ENCODE assay signal across 10 cellular contexts in genomic region chr11:3052109-3052479, GRCh38. TPM values are rescaled to one million over a fixed set of nuclear protein-coding genes. Genes with fewer than 3 reads are reported as not detected.
DNase-seq lines count a peak whose midpoint lies in the region; ATAC-seq, FAIRE-seq and TF ChIP-seq lines count a peak whose summit lies in the region.
"Had no signal": no experiment of that assay in that cellular context is flagged by ENCODE, and none has a peak within 500 bp of the region (broad histone marks: within the 10 kb centered on the region; RNA-seq: fewer than 3 reads in every experiment).

No MANE protein-coding gene starts in this region.

- no peak overlapping the region for H3K9ac ChIP-seq in HepG2 (ENCODE audit: insufficient read depth, low read depth, low read length)

- ATAC-seq in HepG2, result no peak
- ATAC-seq in right lobe of liver, result no peak
- no peak for ATAC-seq in GM18870 (IDR thresholded peaks at IDR 0.05; ENCODE audit: unreplicated experiment)

- peaks cover 45% of the 10 kb centered on the region for H4K20me1 ChIP-seq in HepG2 (ENCODE audit: insufficient read depth, low read length)

- no peak for TF ChIP-seq EP300 in HepG2 (IDR thresholded peaks at IDR 0.05; ENCODE audit: low read depth in 2 of 2, low read length in 2 of 2)
- no peak for TF ChIP-seq EP300 in HepG2 (CRISPR knock-in tag; IDR thresholded peaks at IDR 0.05; ENCODE audit: borderline replicate concordance)

- in situ Hi-C loops in HepG2 (cut with HindIII; ENCODE audit: extremely low pct_ligation_motif_present, low pct_unique_long_range_greater_than_20kb), result no loop called here

- peaks cover 6% of the 10 kb centered on the region for H3K36me3 Mint-ChIP-seq in chondrocyte (ENCODE audit: low read depth)

- H3K9me3 ChIP-seq in HepG2 (ENCODE audit: low read length), result no peaks in the 10 kb centered on the region
- no peaks in the 10 kb centered on the region for H3K9me3 ChIP-seq in right lobe of liver

- H3K4me3 ChIP-seq in HepG2 (replicated peaks in 1 of 3; ENCODE audit: insufficient read depth in 1 of 3, low read depth in 2 of 3, low read length in 3 of 3) (no peak overlapping the region), right lobe of liver (no peak overlapping the region)

- H3K36me3 ChIP-seq in HepG2 (replicated peaks in 1 of 2; ENCODE audit: control insufficient read depth in 1 of 2, insufficient read depth in 2 of 2, low read length in 2 of 2) (peaks cover 5 to 32% of the 10 kb centered on the region in 2 experiments; a peak in 4 of 5 replicates), right lobe of liver (no peaks in the 10 kb centered on the region)

- H3K79me2 ChIP-seq in HepG2 (ENCODE audit: insufficient read depth, low read length), result peaks cover 77% of the 10 kb centered on the region

- H3K27me3 ChIP-seq in HepG2 (ENCODE audit: control insufficient read depth in 1 of 2, insufficient read depth in 2 of 2, low read length in 2 of 2) (no peaks in the 10 kb centered on the region; a peak in 1 of 5 replicates), right lobe of liver (no peaks in the 10 kb centered on the region)

- H3K4me2 ChIP-seq in HepG2 (ENCODE audit: low read depth, low read length), result no peak overlapping the region

- DNase-seq in HepG2 (ENCODE audit: low spot score) (no peak), right lobe of liver (no peak), NCI-H146 (lab: John Stamatoyannopoulos, UW) (peak; percentile 85), chondrocyte (ENCODE audit: low spot score) (no peak), mesenteric fat pad (ENCODE audit: low spot score) (no peak), CD1c-positive myeloid dendritic cell (ENCODE audit: extremely low spot score) (no peak)
- DNase-seq: NCI-H1694 treated with DMSO at 0.1 percent for 48 hours had no signal

- H3K27ac Mint-ChIP-seq in chondrocyte (ENCODE audit: unreplicated experiment), result peak overlapping the region; percentile 100

- H3K4me1 ChIP-seq in HepG2 (ENCODE audit: insufficient read depth, low read length), result peaks cover 18% of the 10 kb centered on the region
- H3K4me1 ChIP-seq in right lobe of liver, result peaks cover 0 to 10% (median 5%) of the 10 kb centered on the region in 4 donors

- no peak overlapping the region for H2AFZ ChIP-seq in HepG2 (ENCODE audit: low read length)

- no peaks in the 10 kb centered on the region for H3K9me3 Mint-ChIP-seq in chondrocyte (ENCODE audit: low read depth)

- peaks cover 74% of the 10 kb centered on the region for H3K4me1 Mint-ChIP-seq in chondrocyte (ENCODE audit: low read depth)

- WGBS in HepG2 (ENCODE audit: low lambda C conversion rate), result 89% methylated on average over 14 of the region's 14 CpGs
- 70% methylated on average over 2 of the region's 14 CpGs for WGBS in right lobe of liver (ENCODE audit: insufficient coverage, low coverage, low lambda C conversion rate, missing lambda C conversion rate)

- CTCF ChIA-PET in HepG2 (lab: Yijun Ruan, JAX; ENCODE audit: low intra/inter-chr PET ratio, low total read pairs), result no interaction called here

- POLR2A ChIA-PET in HepG2 (lab: Yijun Ruan, JAX), result no interaction called here

- H3K27ac ChIP-seq in HepG2 (ENCODE audit: extremely low read length, insufficient read depth, low read length) (no peak overlapping the region), right lobe of liver (no peak overlapping the region), temporal lobe (ENCODE audit: low read depth, low read length) (peak overlapping the region; percentile 22)
- H3K27ac ChIP-seq: C4-2B had no signal

- intact Hi-C loops in HepG2 (cut with micrococcal nuclease; ENCODE audit: unreplicated experiment), result no loop called here
- intact Hi-C loops in right lobe of liver (cut with DNase I), result no loop called here

- H3K27me3 Mint-ChIP-seq in chondrocyte (ENCODE audit: low read depth), result no peaks in the 10 kb centered on the region

- no peak overlapping the region for H3K4me3 Mint-ChIP-seq in chondrocyte (ENCODE audit: unreplicated experiment)

- no peak for FAIRE-seq in HepG2 (lab: Jason Lieb, UNC)

- TF ChIP-seq POLR2A in HepG2 (IDR thresholded peaks at IDR 0.05; ENCODE audit: insufficient read depth in 1 of 2, low read depth in 2 of 2, low read length in 2 of 2) (no peak), right lobe of liver (IDR thresholded peaks at IDR 0.05) (no peak)

- BruUV-seq in HepG2 (replicated peaks; lab: Mats Ljungman, UMichigan), result no TSS peak

- TF ChIP-seq CTCF in HepG2 (CRISPR knock-in tag; IDR thresholded peaks at IDR 0.05), result no peak
- no peak for TF ChIP-seq CTCF in right lobe of liver (IDR thresholded peaks at IDR 0.05)
- TF ChIP-seq CTCF in chondrocyte (IDR thresholded peaks at IDR 0.05), result no peak

- no peak for TF ChIP-seq RAD21 in HepG2 (CRISPR knock-in tag; IDR thresholded peaks at IDR 0.05)

TF ChIP-seq in HepG2, 621 proteins besides CTCF, POLR2A, EP300 and RAD21:
- TF ChIP-seq LCORL (IDR thresholded peaks at IDR 0.05) (0 out of 2 replicates have a peak, but pooled peaks have one; percentile 18), LCORL (CRISPR knock-in tag; IDR thresholded peaks at IDR 0.05) (no peak), ZNF510 (CRISPR knock-in tag; IDR thresholded peaks at IDR 0.05; ENCODE audit: low read depth) (no peak)

RNA-seq across cellular contexts. Expression of gene CARS1, which starts 5.1 kb away (rescaled TPM):
- total RNA-seq in HepG2 (2016; rRNA removed; fragmentation: Illumina TruSeq; extraction: Trizol) (32.1 and 33.8 TPM in 2 replicates), right lobe of liver (10 to 100 TPM; 17.3 to 44.7 (median 22.7) TPM), chondrocyte (49.3 to 106 TPM (median 101 TPM) in 3 replicates), temporal lobe (34.9 TPM), mesenteric fat pad (69.4 TPM)
- 6.6 and 6.8 TPM in 2 replicates for total RNA-seq in HepG2 (2016; cell fraction: cytosol; rRNA removed; fragmentation: Illumina TruSeq; extraction: Trizol; ENCODE audit: low read depth)
- 31.0 and 33.3 TPM in 2 replicates for total RNA-seq in HepG2 (2016; cell fraction: insoluble cytoplasmic fraction; rRNA removed; fragmentation: Illumina TruSeq; extraction: Trizol)
- 11.2 and 30.8 TPM in 2 replicates for total RNA-seq in HepG2 (2016; cell fraction: membrane; rRNA removed; fragmentation: Illumina TruSeq; extraction: Trizol)
- 32.2 and 55.6 TPM in 2 replicates for total RNA-seq in HepG2 (2016; cell fraction: nucleus; rRNA removed; fragmentation: Illumina TruSeq; extraction: Trizol)
- 47.0 and 51.1 TPM in 2 replicates for polyA plus RNA-seq in HepG2 (2011; rRNA removed)
- polyA plus RNA-seq in HepG2 (2011; cell fraction: cytosol; rRNA removed), result 24.8 and 30.7 TPM in 2 replicates
- polyA plus RNA-seq in HepG2 (2011; cell fraction: nucleus; rRNA removed), result 122 and 123 TPM in 2 replicates
- polyA plus RNA-seq in HepG2 (2012), result 27.1 and 55.0 TPM in 2 replicates
- polyA plus RNA-seq in HepG2 (2016; cell fraction: cytosol; fragmentation: Illumina TruSeq; extraction: Trizol; ENCODE audit: low read depth), result 5.3 and 6.3 TPM in 2 replicates
- 28.8 and 29.1 TPM in 2 replicates for polyA plus RNA-seq in HepG2 (2016; cell fraction: insoluble cytoplasmic fraction; fragmentation: Illumina TruSeq; extraction: Trizol; ENCODE audit: low read depth)
- polyA plus RNA-seq in HepG2 (2016; cell fraction: membrane; fragmentation: Illumina TruSeq; extraction: Trizol; ENCODE audit: low read depth), result 8.7 and 27.3 TPM in 2 replicates
- polyA plus RNA-seq in HepG2 (2016; cell fraction: nucleus; fragmentation: Illumina TruSeq; extraction: Trizol; ENCODE audit: insufficient read depth, low read depth), result 59.1 and 103 TPM in 2 replicates
- polyA minus RNA-seq in HepG2 (2011; rRNA and poly(A)+ RNA removed; ENCODE audit: low replicate concordance), result 27.7 and 54.6 TPM in 2 replicates
- polyA minus RNA-seq in HepG2 (2011; cell fraction: cytosol; rRNA and poly(A)+ RNA removed), result 18.4 and 22.4 TPM in 2 replicates
- 55.0 and 56.3 TPM in 2 replicates for polyA minus RNA-seq in HepG2 (2011; cell fraction: nucleus; rRNA and poly(A)+ RNA removed)

RNA-seq across cellular contexts. Expression of gene NAP1L4, which starts 60.0 kb away (rescaled TPM):
- 186 and 213 TPM in 2 replicates for total RNA-seq in HepG2 (2016; rRNA removed; fragmentation: Illumina TruSeq; extraction: Trizol)
- 229 and 281 TPM in 2 replicates for total RNA-seq in HepG2 (2016; cell fraction: cytosol; rRNA removed; fragmentation: Illumina TruSeq; extraction: Trizol; ENCODE audit: low read depth)
- total RNA-seq in HepG2 (2016; cell fraction: insoluble cytoplasmic fraction; rRNA removed; fragmentation: Illumina TruSeq; extraction: Trizol), result 181 and 200 TPM in 2 replicates
- 147 and 170 TPM in 2 replicates for total RNA-seq in HepG2 (2016; cell fraction: membrane; rRNA removed; fragmentation: Illumina TruSeq; extraction: Trizol)
- 186 and 203 TPM in 2 replicates for total RNA-seq in HepG2 (2016; cell fraction: nucleus; rRNA removed; fragmentation: Illumina TruSeq; extraction: Trizol)
- polyA plus RNA-seq in HepG2 (2011; rRNA removed), result 64.0 and 71.5 TPM in 2 replicates
- 60.2 and 65.1 TPM in 2 replicates for polyA plus RNA-seq in HepG2 (2011; cell fraction: cytosol; rRNA removed)
- 112 TPM in 2 replicates for polyA plus RNA-seq in HepG2 (2011; cell fraction: nucleus; rRNA removed)
- polyA plus RNA-seq in HepG2 (2012), result 74.7 and 106 TPM in 2 replicates
- 32.0 and 34.1 TPM in 2 replicates for polyA plus RNA-seq in HepG2 (2016; cell fraction: cytosol; fragmentation: Illumina TruSeq; extraction: Trizol; ENCODE audit: low read depth)
- 187 and 197 TPM in 2 replicates for polyA plus RNA-seq in HepG2 (2016; cell fraction: insoluble cytoplasmic fraction; fragmentation: Illumina TruSeq; extraction: Trizol; ENCODE audit: low read depth)
- polyA plus RNA-seq in HepG2 (2016; cell fraction: membrane; fragmentation: Illumina TruSeq; extraction: Trizol; ENCODE audit: low read depth), result 60.2 and 61.8 TPM in 2 replicates
- polyA plus RNA-seq in HepG2 (2016; cell fraction: nucleus; fragmentation: Illumina TruSeq; extraction: Trizol; ENCODE audit: insufficient read depth, low read depth), result 171 and 202 TPM in 2 replicates
- polyA minus RNA-seq in HepG2 (2011; rRNA and poly(A)+ RNA removed; ENCODE audit: low replicate concordance), result 61.7 and 117 TPM in 2 replicates
- 46.9 and 61.0 TPM in 2 replicates for polyA minus RNA-seq in HepG2 (2011; cell fraction: cytosol; rRNA and poly(A)+ RNA removed)
- polyA minus RNA-seq in HepG2 (2011; cell fraction: nucleus; rRNA and poly(A)+ RNA removed), result 150 and 156 TPM in 2 replicates
- total RNA-seq in right lobe of liver, result 10 to 100 TPM; 37.6 to 76.0 (median 56.9) TPM
- 83.5 to 135 TPM (median 89.5 TPM) in 3 replicates for total RNA-seq in chondrocyte
- 185 TPM for total RNA-seq in temporal lobe
- 96.1 TPM for total RNA-seq in mesenteric fat pad
